8 cellular contexts compared by ENCODE assay signal in genomic region chr6:33313105-33313708, GRCh38. TPM values are rescaled to one million over a fixed set of nuclear protein-coding genes. Genes with fewer than 3 reads are reported as not detected.
A peak's percentile ranks its signal among the peaks of the same experiment; 100 is the strongest.
DNase-seq lines count a peak whose midpoint lies in the region; ATAC-seq and TF ChIP-seq lines count a peak whose summit lies in the region.

No MANE protein-coding gene starts in this region.

- POLR2A ChIA-PET in naive thymus-derived CD8-positive, alpha-beta T cell (lab: Charles Lee) = interaction anchor here (0.5 to 4.9 kb wide), 21 partner anchors 11 to 343 kb away, joined by 3 to 89 read pairs (median 6); partner anchors contain the start of genes B3GALT4, CUTA, PFDN6 and RGL2

- H3K4me3 Mint-ChIP-seq in naive thymus-derived CD8-positive, alpha-beta T cell = peak overlapping the region; percentile 95 to 99 (median 98)

- DNase-seq in C1 segment of cervical spinal cord (lab: John Stamatoyannopoulos, UW) (peak in 8 of 14 donors; percentile 26 to 63 (median 58)), H4 (ENCODE audit: low spot score) (peak; percentile 14), NCI-H510A (lab: John Stamatoyannopoulos, UW) (peak; percentile 27), fibroblast of lung (ENCODE audit: low read depth in 2 of 2) (peak; percentile 27 to 36), upper lobe of left lung (peak; percentile 77 to 89)
- peak; percentile 66 to 73 for DNase-seq in activated T-cell treated with anti-CD3 and anti-CD28 coated beads, Interleukin-2, amount 50 U/mL, for 48 hours
- DNase-seq in naive thymus-derived CD8-positive, alpha-beta T cell = peak in 6 of 10 donors; percentile 26 to 44 (median 42)

- no peaks in the 10 kb centered on the region for H3K9me3 ChIP-seq in fibroblast of lung (ENCODE audit: control insufficient read depth, insufficient read depth, low read depth, low read length)
- H3K9me3 ChIP-seq in upper lobe of left lung = no peaks in the 10 kb centered on the region

- H3K27ac ChIP-seq in fibroblast of lung (ENCODE audit: insufficient read depth, low read length) (peak overlapping the region; percentile 98), upper lobe of left lung (peak overlapping the region; percentile 94 to 99 (median 98))

- H3K27me3 Mint-ChIP-seq in naive thymus-derived CD8-positive, alpha-beta T cell = no peaks in the 10 kb centered on the region

- peaks cover 34% of the 10 kb centered on the region for H3K79me2 ChIP-seq in fibroblast of lung (ENCODE audit: control insufficient read depth, insufficient read depth, low read length)

- WGBS in upper lobe of left lung, 2 donors = 0 to 1% methylated on average over 26 to 32 of the region's 33 CpGs

- ATAC-seq in naive thymus-derived CD8-positive, alpha-beta T cell = peak; percentile 6 to 15
- ATAC-seq in upper lobe of left lung (ENCODE audit: low FRiP score in 2 of 2) (peak; percentile 2 to 33), HG03469 (IDR thresholded peaks at IDR 0.05; ENCODE audit: unreplicated experiment) (no peak)

- H3K9ac ChIP-seq in fibroblast of lung (ENCODE audit: insufficient read depth, low read length) = peak overlapping the region; percentile 96

- TF ChIP-seq POLR2A in upper lobe of left lung (IDR thresholded peaks at IDR 0.05) = no peak

- H3K36me3 ChIP-seq in fibroblast of lung (ENCODE audit: control insufficient read depth, insufficient read depth, low read length) (peaks cover 5% of the 10 kb centered on the region), upper lobe of left lung (peaks cover 0 to 34% (median 14%) of the 10 kb centered on the region in 4 donors)

- no peaks in the 10 kb centered on the region for H4K20me1 ChIP-seq in fibroblast of lung (ENCODE audit: control insufficient read depth, extremely low read depth, insufficient read depth, low read length)

- H3K27me3 ChIP-seq in fibroblast of lung (ENCODE audit: control insufficient read depth, insufficient read depth, low read length) (no peaks in the 10 kb centered on the region), upper lobe of left lung (no peaks in the 10 kb centered on the region)

- H3K4me2 ChIP-seq in fibroblast of lung (ENCODE audit: extremely low read depth, insufficient read depth, low read length) = peak overlapping the region; percentile 82

- peak overlapping the region; percentile 95 to 100 (median 98) for H3K27ac Mint-ChIP-seq in naive thymus-derived CD8-positive, alpha-beta T cell

- H3K4me1 Mint-ChIP-seq in naive thymus-derived CD8-positive, alpha-beta T cell = peaks cover 18 to 71% (median 65%) of the 10 kb centered on the region in 4 donors

- H3K4me3 ChIP-seq in fibroblast of lung (replicated peaks in 1 of 4; ENCODE audit: control extremely low read depth in 1 of 4, insufficient read depth in 1 of 4, low read depth in 3 of 4, low read length in 4 of 4) = peak overlapping the region; percentile 70 to 97 (median 89)
- peak overlapping the region; percentile 71 to 85 (median 81) for H3K4me3 ChIP-seq in upper lobe of left lung

- H3K4me1 ChIP-seq in fibroblast of lung (ENCODE audit: control insufficient read depth, extremely low read depth, insufficient read depth, low read length) (peaks cover 9% of the 10 kb centered on the region), upper lobe of left lung (peaks cover 38 to 59% (median 45%) of the 10 kb centered on the region in 4 donors)

- peaks cover 0 to 40% (median 4%) of the 10 kb centered on the region in 3 donors for H3K36me3 Mint-ChIP-seq in naive thymus-derived CD8-positive, alpha-beta T cell

- no peak for TF ChIP-seq CTCF in fibroblast of lung (conservative IDR thresholded peaks at IDR 0.05 in 1 of 2, IDR thresholded peaks at IDR 0.05 in 1 of 2; ENCODE audit: low read depth in 1 of 2, low read length in 2 of 2)
- peak in 1 of 6 experiments; percentile 1 for TF ChIP-seq CTCF in upper lobe of left lung (IDR thresholded peaks at IDR 0.05)

- H2AFZ ChIP-seq in fibroblast of lung (ENCODE audit: low read length) = no peak overlapping the region

- no peak for TF ChIP-seq EP300 in upper lobe of left lung (IDR thresholded peaks at IDR 0.05)

- H3K9me3 Mint-ChIP-seq in naive thymus-derived CD8-positive, alpha-beta T cell = no peaks in the 10 kb centered on the region

RNA-seq across cellular contexts. Expression of gene TAPBP, which starts 0.7 kb away (rescaled TPM):
- 56.5 and 69.8 TPM in 2 replicates for total RNA-seq in H4 (2014; rRNA removed; shearing (Covaris generic))
- 38.8 and 56.0 TPM in 2 replicates for total RNA-seq in fibroblast of lung
- polyA plus RNA-seq in fibroblast of lung = 50.3 and 55.4 TPM in 2 replicates
- polyA plus RNA-seq in fibroblast of lung (2012) = 62.8 and 67.0 TPM in 2 replicates
- polyA minus RNA-seq in fibroblast of lung (ENCODE audit: low replicate concordance) = 94.8 and 117 TPM in 2 replicates
- total RNA-seq in naive thymus-derived CD8-positive, alpha-beta T cell = 100 to 1,000 TPM; 212 to 215 TPM
- polyA plus RNA-seq in naive thymus-derived CD8-positive, alpha-beta T cell = 100 to 1,000 TPM; 259 to 372 (median 327) TPM
- total RNA-seq in upper lobe of left lung = 100 to 1,000 TPM; 131 to 310 (median 221) TPM

RNA-seq across cellular contexts. Expression of gene ZBTB22, which starts 4.3 kb away (rescaled TPM):
- total RNA-seq in H4 (2014; rRNA removed; shearing (Covaris generic)) = 7.9 and 11.3 TPM in 2 replicates
- total RNA-seq in fibroblast of lung (23.6 and 31.2 TPM in 2 replicates), upper lobe of left lung (10 to 100 TPM; 24.2 to 32.5 (median 28.2) TPM)
- polyA plus RNA-seq in fibroblast of lung = 8.0 and 8.9 TPM in 2 replicates
- polyA plus RNA-seq in fibroblast of lung (2012) = 12.0 and 14.8 TPM in 2 replicates
- 23.1 and 32.8 TPM in 2 replicates for polyA minus RNA-seq in fibroblast of lung (ENCODE audit: low replicate concordance)
- total RNA-seq in naive thymus-derived CD8-positive, alpha-beta T cell = 10 to 100 TPM; 29.7 to 33.6 TPM
- 10 to 100 TPM; 10.4 to 13.4 (median 10.7) TPM for polyA plus RNA-seq in naive thymus-derived CD8-positive, alpha-beta T cell

RNA-seq across cellular contexts. Expression of gene DAXX, which starts 9.6 kb away (rescaled TPM):
- 45.4 and 73.9 TPM in 2 replicates for total RNA-seq in H4 (2014; rRNA removed; shearing (Covaris generic))
- total RNA-seq in fibroblast of lung (32.4 and 66.4 TPM in 2 replicates), upper lobe of left lung (10 to 100 TPM; 29.3 to 57.6 (median 43.5) TPM)
- 32.4 and 58.4 TPM in 2 replicates for polyA plus RNA-seq in fibroblast of lung
- 39.0 and 69.8 TPM in 2 replicates for polyA plus RNA-seq in fibroblast of lung (2012)
- polyA minus RNA-seq in fibroblast of lung (ENCODE audit: low replicate concordance) = 90.0 and 108 TPM in 2 replicates
- total RNA-seq in naive thymus-derived CD8-positive, alpha-beta T cell = 10 to 100 TPM; 88.0 to 88.1 TPM
- polyA plus RNA-seq in naive thymus-derived CD8-positive, alpha-beta T cell = 100 to 1,000 TPM in 1 of 3 donors, 10 to 100 TPM in 2; 77.5 to 132 (median 86.5) TPM

RNA-seq across cellular contexts. Expression of gene RGL2, which starts 14.5 kb away (rescaled TPM):
- total RNA-seq in H4 (2014; rRNA removed; shearing (Covaris generic)) = 14.7 and 17.5 TPM in 2 replicates
- total RNA-seq in fibroblast of lung (22.1 and 22.8 TPM in 2 replicates), upper lobe of left lung (100 to 1,000 TPM in 2 of 6 donors, 10 to 100 TPM in 4; 56.5 to 149 (median 77.9) TPM)
- polyA plus RNA-seq in fibroblast of lung = 17.4 and 20.5 TPM in 2 replicates
- polyA plus RNA-seq in fibroblast of lung (2012) = 20.2 and 26.1 TPM in 2 replicates
- polyA minus RNA-seq in fibroblast of lung (ENCODE audit: low replicate concordance) = 54.9 and 57.4 TPM in 2 replicates
- 10 to 100 TPM; 60.3 to 66.4 TPM for total RNA-seq in naive thymus-derived CD8-positive, alpha-beta T cell
- 1 to 10 TPM; 5.3 to 9.9 (median 7.0) TPM for polyA plus RNA-seq in naive thymus-derived CD8-positive, alpha-beta T cell

RNA-seq across cellular contexts. Expression of gene PFDN6, which starts 23.8 kb away (rescaled TPM):
- 85.0 and 105 TPM in 2 replicates for total RNA-seq in H4 (2014; rRNA removed; shearing (Covaris generic))
- total RNA-seq in fibroblast of lung (39.8 and 43.1 TPM in 2 replicates), upper lobe of left lung (10 to 100 TPM; 13.8 to 42.9 (median 30.7) TPM)
- 46.7 and 50.5 TPM in 2 replicates for polyA plus RNA-seq in fibroblast of lung
- polyA plus RNA-seq in fibroblast of lung (2012) = 88.3 and 89.0 TPM in 2 replicates
- 0.71 and 5.1 TPM in 2 replicates for polyA minus RNA-seq in fibroblast of lung (ENCODE audit: low replicate concordance)
- 10 to 100 TPM; 30.4 to 36.6 TPM for total RNA-seq in naive thymus-derived CD8-positive, alpha-beta T cell
- polyA plus RNA-seq in naive thymus-derived CD8-positive, alpha-beta T cell = 10 to 100 TPM; 33.4 to 38.2 (median 35.5) TPM

Comparison
In these comparisons a context has a peak if more than half of its experiments do, and no peak if none do; other contexts are left out.
1. DNase-seq: peak in every context shown above with its lines; median percentile 83 in upper lobe of left lung; 70 in activated T-cell treated with anti-CD3 and anti-CD28 coated beads, Interleukin-2, amount 50 U/mL, for 48 hours; 58 in C1 segment of cervical spinal cord; 42 in naive thymus-derived CD8-positive, alpha-beta T cell; 32 in fibroblast of lung; 27 in NCI-H510A; 14 in H4.